21 cellular contexts compared by ENCODE assay signal in the genomic region with DNA sequence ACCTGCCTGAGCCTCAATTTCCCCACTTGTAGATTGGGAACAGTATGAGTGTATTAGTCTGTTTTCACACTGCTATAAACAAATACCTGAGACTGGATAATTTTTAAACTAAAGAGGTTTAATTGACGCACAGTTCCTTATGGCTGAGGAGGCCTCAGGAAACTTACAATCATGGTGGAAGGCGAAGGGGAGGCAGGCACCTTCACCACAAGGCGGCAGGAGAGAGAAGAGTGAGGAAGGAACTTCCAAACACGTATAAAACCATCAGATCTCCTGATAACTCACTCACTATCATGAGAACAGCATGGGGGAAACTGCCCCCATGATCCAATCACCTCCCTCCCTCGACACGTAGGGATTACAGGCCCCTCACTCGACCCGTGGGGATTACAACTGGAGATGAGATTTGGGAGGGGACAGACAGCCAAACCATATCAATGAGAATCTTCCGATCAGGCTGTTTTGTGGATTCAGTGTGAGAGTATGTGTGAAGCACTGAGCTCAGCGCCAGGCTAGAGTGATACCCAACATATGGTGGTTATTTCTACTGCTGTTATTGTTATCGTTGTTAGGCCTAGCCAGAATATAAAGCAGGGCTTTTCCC. TPM values are rescaled to one million over a fixed set of nuclear protein-coding genes. Genes with fewer than 3 reads are reported as not detected.
DNase-seq lines count a peak whose midpoint lies in the region; ATAC-seq, FAIRE-seq and TF ChIP-seq lines count a peak whose summit lies in the region.
"Had no signal": no experiment of that assay in that cellular context is flagged by ENCODE, and none has a peak within 500 bp of the region (broad histone marks: within the 10 kb centered on the region; RNA-seq: fewer than 3 reads in every experiment).

No MANE protein-coding gene starts in this region.

- H2AFZ ChIP-seq in keratinocyte (ENCODE audit: control insufficient read depth, low read length) = no peak overlapping the region

- H3K27ac Mint-ChIP-seq in activated CD8-positive, alpha-beta T cell treated with anti-CD3 and anti-CD28 coated beads for 36 hours = no peak overlapping the region
- H3K27ac Mint-ChIP-seq: activated T-helper 2 cell treated with anti-CD3 and anti-CD28 coated beads, Interferon-gamma antibody, Interleukin-2, Interleukin-4, amounts not matched to agents 10 μg/mL and 5 μg/mL and 100 μg/mL, durations not matched to agents 14 hours and 24 hours and 36 hours; IgD-negative memory B cell had no signal

- H3K4me3 Mint-ChIP-seq in activated CD8-positive, alpha-beta T cell treated with anti-CD3 and anti-CD28 coated beads for 36 hours = no peak overlapping the region
- H3K4me3 Mint-ChIP-seq: IgD-negative memory B cell had no signal

- peaks cover 19% of the 10 kb centered on the region for H3K27me3 ChIP-seq in AG04450 (ENCODE audit: control insufficient read depth, insufficient read depth, low read length)
- no peaks in the 10 kb centered on the region for H3K27me3 ChIP-seq in brain microvascular endothelial cell (replicated peaks)
- no peaks in the 10 kb centered on the region for H3K27me3 ChIP-seq in keratinocyte (ENCODE audit: control insufficient read depth, extremely low read depth, insufficient read depth, low read length)
- H3K27me3 ChIP-seq in Peyer's patch = no peaks in the 10 kb centered on the region
- no peaks in the 10 kb centered on the region for H3K27me3 ChIP-seq in ovary
- H3K27me3 ChIP-seq: vagina had no signal

- in situ Hi-C loops in brain microvascular endothelial cell (cut with HindIII; ENCODE audit: low pct_ligation_motif_present, low sequenced_read_pairs) = no loop called here
- in situ Hi-C loops in GM13977 (cut with MboI; ENCODE audit: low pct_unique_long_range_greater_than_20kb, low sequenced_read_pairs, unreplicated experiment) = no loop called here

- H3K79me2 ChIP-seq in keratinocyte (ENCODE audit: control insufficient read depth, insufficient read depth, low read length) = no peaks in the 10 kb centered on the region

- H3K4me1 ChIP-seq in keratinocyte (ENCODE audit: control insufficient read depth, extremely low read depth, insufficient read depth, low read length) (no peaks in the 10 kb centered on the region), Peyer's patch (no peaks in the 10 kb centered on the region), ovary (ENCODE audit: insufficient read depth) (no peaks in the 10 kb centered on the region)
- H3K4me1 ChIP-seq: vagina had no signal

- no peaks in the 10 kb centered on the region for H3K9me3 Mint-ChIP-seq in activated CD8-positive, alpha-beta T cell treated with anti-CD3 and anti-CD28 coated beads for 36 hours
- H3K9me3 Mint-ChIP-seq: activated T-helper 2 cell treated with anti-CD3 and anti-CD28 coated beads, Interferon-gamma antibody, Interleukin-2, Interleukin-4, amounts not matched to agents 10 μg/mL and 5 μg/mL and 100 μg/mL, durations not matched to agents 14 hours and 24 hours and 36 hours had no signal

- H3K36me3 Mint-ChIP-seq in activated CD8-positive, alpha-beta T cell treated with anti-CD3 and anti-CD28 coated beads for 36 hours (ENCODE audit: low read depth) = no peaks in the 10 kb centered on the region
- H3K36me3 Mint-ChIP-seq: IgD-negative memory B cell had no signal

- CTCF ChIA-PET in AG04450 (lab: Charles Lee) = interaction anchor here (1.0 to 1.1 kb wide), 2 partner anchors 18 to 99 kb away, joined by 3 to 5 read pairs; no protein-coding TSS in a partner anchor
- CTCF ChIA-PET in activated CD8-positive, alpha-beta T cell treated with anti-CD3 and anti-CD28 coated beads for 36 hours (lab: Charles Lee) = no interaction called here

- H3K4me2 ChIP-seq in keratinocyte (ENCODE audit: control insufficient read depth, extremely low read depth, insufficient read depth, low read depth, low read length) = no peak overlapping the region

- H3K9me3 ChIP-seq in AG04450 (ENCODE audit: control insufficient read depth, insufficient read depth, low read length) = no peaks in the 10 kb centered on the region
- no peaks in the 10 kb centered on the region for H3K9me3 ChIP-seq in keratinocyte (ENCODE audit: control insufficient read depth, low read depth, low read length)
- H3K9me3 ChIP-seq in Peyer's patch = no peaks in the 10 kb centered on the region
- H3K9me3 ChIP-seq in ovary = peaks cover 0 to 3% of the 10 kb centered on the region in 2 donors
- H3K9me3 ChIP-seq: vagina had no signal

- FAIRE-seq in keratinocyte (lab: Jason Lieb, UNC) = no peak
- FAIRE-seq: endometrium, GM18507 had no signal

- H3K36me3 ChIP-seq in brain microvascular endothelial cell (replicated peaks) = no peaks in the 10 kb centered on the region
- H3K36me3 ChIP-seq in keratinocyte (ENCODE audit: control insufficient read depth in 2 of 2, extremely low read depth in 1 of 2, insufficient read depth in 2 of 2, low read length in 2 of 2) = no peaks in the 10 kb centered on the region
- H3K36me3 ChIP-seq in Peyer's patch = no peaks in the 10 kb centered on the region
- H3K36me3 ChIP-seq in ovary = no peaks in the 10 kb centered on the region
- H3K36me3 ChIP-seq: vagina had no signal

- POLR2A ChIA-PET in AG04450 (lab: Yijun Ruan, JAX) = no interaction called here
- POLR2A ChIA-PET in activated CD8-positive, alpha-beta T cell treated with anti-CD3 and anti-CD28 coated beads for 36 hours (lab: Charles Lee) = no interaction called here

- intact Hi-C loops in activated CD8-positive, alpha-beta T cell treated with anti-CD3 and anti-CD28 coated beads for 36 hours (cut with micrococcal nuclease) = no loop called here
- intact Hi-C loops in ovary (cut with DNase I) = no loop called here

- no peak overlapping the region for H3K9ac ChIP-seq in keratinocyte (ENCODE audit: control insufficient read depth, extremely low read depth, insufficient read depth, low read length)

- H3K27ac ChIP-seq in AG04450 (ENCODE audit: low read depth, low read length) (no peak overlapping the region), brain microvascular endothelial cell (no peak overlapping the region), keratinocyte (ENCODE audit: control insufficient read depth, insufficient read depth, low read length) (no peak overlapping the region), Peyer's patch (no peak overlapping the region), ovary (no peak overlapping the region)
- H3K27ac ChIP-seq: vagina had no signal

- peaks cover 31% of the 10 kb centered on the region for H3K27me3 Mint-ChIP-seq in activated CD8-positive, alpha-beta T cell treated with anti-CD3 and anti-CD28 coated beads for 36 hours

- TF ChIP-seq CTCF in AG04450 (IDR thresholded peaks at IDR 0.05; ENCODE audit: low read depth, low read length) = peak; percentile 33
- peak; percentile 42 for TF ChIP-seq CTCF in HFF-Myc (IDR thresholded peaks at IDR 0.05; ENCODE audit: low read depth, low read length, missing control alignments)
- TF ChIP-seq CTCF in brain microvascular endothelial cell (IDR thresholded peaks at IDR 0.05; ENCODE audit: low read depth, low read length, missing control alignments) = peak; percentile 49
- TF ChIP-seq CTCF in keratinocyte (optimal IDR thresholded peaks at IDR 0.05 in 1 of 3, IDR thresholded peaks at IDR 0.05 in 1 of 3, conservative IDR thresholded peaks at IDR 0.05 in 1 of 3; ENCODE audit: extremely low read depth in 1 of 3, insufficient read depth in 2 of 3, low read length in 3 of 3) = peak in 2 of 3 experiments; percentile 5 to 7
- TF ChIP-seq CTCF in GM13977 (IDR thresholded peaks at IDR 0.05; ENCODE audit: extremely low read depth, insufficient read depth, missing control alignments) = no peak
- no peak for TF ChIP-seq CTCF in activated CD8-positive, alpha-beta T cell treated with anti-CD3 and anti-CD28 coated beads for 36 hours (IDR thresholded peaks at IDR 0.05)
- TF ChIP-seq CTCF in Peyer's patch (IDR thresholded peaks at IDR 0.05) = no peak
- TF ChIP-seq CTCF in ovary (IDR thresholded peaks at IDR 0.05) = no peak

- H3K4me3 ChIP-seq in AG04450 (ENCODE audit: low read depth, low read length) (no peak overlapping the region), HFF-Myc (replicated peaks; ENCODE audit: low read depth, low read length) (no peak overlapping the region), brain microvascular endothelial cell (ENCODE audit: low read depth, low read length) (no peak overlapping the region), keratinocyte (ENCODE audit: control insufficient read depth in 2 of 3, extremely low read depth in 1 of 3, insufficient read depth in 2 of 3, low read depth in 1 of 3, low read length in 3 of 3) (no peak overlapping the region), Peyer's patch (no peak overlapping the region), ovary (no peak overlapping the region)
- H3K4me3 ChIP-seq: vagina had no signal

- H4K20me1 ChIP-seq in keratinocyte (ENCODE audit: control insufficient read depth, extremely low read depth, insufficient read depth, low read length) = no peaks in the 10 kb centered on the region

- no peak for TF ChIP-seq EP300 in ovary (IDR thresholded peaks at IDR 0.05)

- TF ChIP-seq POLR2A in Peyer's patch (IDR thresholded peaks at IDR 0.05) = no peak
- TF ChIP-seq POLR2A in ovary (IDR thresholded peaks at IDR 0.05) = no peak

- ATAC-seq in activated CD8-positive, alpha-beta T cell treated with anti-CD3 and anti-CD28 coated beads for 36 hours = no peak
- ATAC-seq: Right ventricle myocardium inferior had no signal

- no peaks in the 10 kb centered on the region for H3K9me1 ChIP-seq in keratinocyte (ENCODE audit: control insufficient read depth, extremely low read depth, insufficient read depth, low read length)

- 51 to 62% (median 58%) methylated on average over 11 of the region's 11 CpGs for WGBS in ovary, 3 donors

- H3K4me1 Mint-ChIP-seq in activated CD8-positive, alpha-beta T cell treated with anti-CD3 and anti-CD28 coated beads for 36 hours (ENCODE audit: low read depth) = no peaks in the 10 kb centered on the region
- H3K4me1 Mint-ChIP-seq: IgD-negative memory B cell had no signal

- DNase-seq in AG04450 (ENCODE audit: low read depth, low spot score) = no peak
- DNase-seq in HFF-Myc (ENCODE audit: extremely low read depth, low read depth) = no peak
- DNase-seq in brain microvascular endothelial cell = no peak
- DNase-seq in keratinocyte (ENCODE audit: low read depth, low spot score) = no peak
- no peak for DNase-seq in GM13977 (ENCODE audit: low spot score)
- no peak for DNase-seq in activated CD8-positive, alpha-beta T cell treated with anti-CD3 and anti-CD28 coated beads for 36 hours
- no peak for DNase-seq in Peyer's patch
- no peak for DNase-seq in ovary
- DNase-seq: Calu3; NCI-H1092 treated with DMSO at 0.1 percent for 48 hours; NK-92 treated with Interleukin-12 subunit alpha and Interleukin-12 subunit beta, amount 100 ng/mL, for 24 hours; stimulated activated CD4-positive, alpha-beta T cell treated with anti-CD3 and anti-CD28 coated beads, Interleukin-15, amount 100 ng/mL, for 24 hours had no signal

- dilution Hi-C loops in keratinocyte (cut with MboI; ENCODE audit: extremely low pct_ligation_motif_present, low sequenced_read_pairs) = no loop called here

RNA-seq across cellular contexts. Expression of a gene that starts 14.6 kb away (rescaled TPM):
- polyA plus RNA-seq in AG04450 (2011; rRNA removed) = not detected in 2 replicates
- not detected in 2 replicates for polyA minus RNA-seq in AG04450 (2011; rRNA and poly(A)+ RNA removed)
- polyA plus RNA-seq in keratinocyte = 0.24 to 0.59 TPM (median 0.54 TPM) in 3 replicates
- 0.25 TPM for polyA plus RNA-seq in keratinocyte (2011; ENCODE audit: low read depth)
- 0.43 and 0.75 TPM in 2 replicates for polyA plus RNA-seq in keratinocyte (2011; cell fraction: cytosol; rRNA removed)
- polyA plus RNA-seq in keratinocyte (2011; cell fraction: nucleus; rRNA removed) = 2.0 and 2.1 TPM in 2 replicates
- 0.47 and 1.6 TPM in 2 replicates for polyA plus RNA-seq in keratinocyte (2012; ENCODE audit: low replicate concordance)
- polyA minus RNA-seq in keratinocyte = 0.46 to 1.9 TPM (median 0.70 TPM) in 3 replicates
- 0.96 TPM for polyA minus RNA-seq in keratinocyte (2011; cell fraction: cytosol; rRNA and poly(A)+ RNA removed)
- 0.53 and 0.85 TPM in 2 replicates for polyA minus RNA-seq in keratinocyte (2011; cell fraction: nucleus; rRNA and poly(A)+ RNA removed)
- not detected for total RNA-seq in activated CD8-positive, alpha-beta T cell treated with anti-CD3 and anti-CD28 coated beads for 36 hours
- not detected for total RNA-seq in Peyer's patch
- under 1 TPM in 1 of 7 donors, not detected in 6; 0.20 TPM for total RNA-seq in ovary
- polyA plus RNA-seq in ovary = under 1 TPM in 1 of 2 donors, not detected in 1; 0.08 TPM
- total RNA-seq: activated CD8-positive, alpha-beta memory T cell treated with anti-CD3 and anti-CD28 coated beads for 36 hours; activated T-helper 2 cell treated with anti-CD3 and anti-CD28 coated beads, Interferon-gamma antibody, Interleukin-2, Interleukin-4, amounts not matched to agents 10 μg/mL and 5 μg/mL and 100 μg/mL, durations not matched to agents 14 hours and 24 hours and 36 hours; Calu3; myocyte; T-helper 1 cell treated with Interleukin-12 subunit alpha and Interleukin-12 subunit beta and Interleukin-4 antibody, amounts not matched to agents 30 ng/mL and 1 ng/mL, for 36 hours; vagina had no signal
- polyA plus RNA-seq: IgD-negative memory B cell had no signal

Comparison
In these comparisons a context has a peak if more than half of its experiments do, and no peak if none do; other contexts are left out.
1. CTCF ChIP-seq: peak in AG04450 (single experiment), HFF-Myc (single experiment), brain microvascular endothelial cell (single experiment) and keratinocyte (2 of 3); none in GM13977 (single experiment), activated CD8-positive, alpha-beta T cell treated with anti-CD3 and anti-CD28 coated beads for 36 hours (single experiment), Peyer's patch (0 of 6) and ovary (0 of 3).